In genomic region chr5:162931501-162931900, GRCh38 we compare ENCODE assay signal across 20 cellular contexts.
"Had no signal": no experiment of that assay in that cellular context is flagged by ENCODE, and none has a peak within 500 bp of the region (broad histone marks: within the 10 kb centered on the region; RNA-seq: fewer than 3 reads in every experiment).

No MANE protein-coding gene starts in this region.

- DNase-seq: stimulated activated CD4-positive, alpha-beta T cell treated with anti-CD3 and anti-CD28 coated beads, Interleukin-2, amount 100 ng/mL, for 48 hours; stimulated activated CD4-positive, alpha-beta T cell treated with anti-CD3 and anti-CD28 coated beads, Interleukin-4, amount 100 ng/mL, for 1 hour; stimulated activated CD4-positive, alpha-beta T cell treated with anti-CD3 and anti-CD28 coated beads, Interleukin-4, amount 100 ng/mL, for 24 hours; stimulated activated CD4-positive, alpha-beta T cell treated with anti-CD3 and anti-CD28 coated beads, Interleukin-4, amount 100 ng/mL, for 4 hours; stimulated activated CD8-positive, alpha-beta memory T cell treated with anti-CD3 and anti-CD28 coated beads, Interleukin-4, amount 100 ng/mL, for 48 hours; stimulated activated naive B cell treated with anti-CD40 and anti-IgM and Interleukin-4, amounts not matched to agents 10 μg/mL and 1 μg/mL and 100 μg/mL, for 72 hours; stimulated activated naive CD4-positive, alpha-beta T cell; stimulated activated naive CD4-positive, alpha-beta T cell treated with Interleukin-2 at 50 U/mL for 16 hours; stimulated activated naive CD8-positive, alpha-beta T cell treated with anti-CD3 and anti-CD28 coated beads, Interleukin-15, amount 100 ng/mL, for 72 hours; stimulated activated naive CD8-positive, alpha-beta T cell treated with anti-CD3 and anti-CD28 coated beads, Interleukin-15, Interleukin-2, amounts not matched to agents 100 U/mL and 50 U/mL, for 24 hours; stomach; substantia nigra; testis; thyroid gland; tibial artery; transverse colon; trophoblast cell; upper lobe of left lung; upper lobe of right lung; uterus had no signal
